ENCODE assay signal across 8 cellular contexts in the genomic region with DNA sequence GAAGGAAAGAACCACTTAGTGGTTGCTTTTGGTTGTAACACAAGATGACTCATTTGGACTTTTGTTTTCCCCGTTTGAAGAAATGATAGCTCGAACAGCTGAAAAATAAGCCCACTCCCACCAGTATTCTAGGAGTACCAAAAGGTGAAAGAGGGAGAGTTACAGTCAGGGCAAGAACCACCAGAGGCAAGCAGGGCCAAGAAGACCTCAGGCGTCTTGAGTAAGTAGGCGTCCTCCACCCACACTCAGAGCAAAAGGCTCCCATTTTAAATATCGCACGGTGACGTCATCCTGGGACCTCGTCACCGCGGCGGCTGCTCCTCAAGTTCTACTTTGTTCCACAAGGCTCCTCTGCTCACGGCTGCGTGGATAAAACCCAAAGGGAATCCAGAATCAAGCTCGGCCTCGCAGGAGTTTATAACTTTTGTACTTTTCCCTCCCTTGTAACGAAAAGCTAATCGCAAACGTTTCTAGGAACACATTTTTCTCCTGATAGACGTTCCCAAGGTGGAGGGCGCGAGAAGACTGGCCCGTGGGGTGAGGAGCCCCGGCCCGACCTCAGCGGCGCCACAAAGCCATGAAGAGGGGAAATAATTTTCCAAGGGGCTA. TPM values are rescaled to one million over a fixed set of nuclear protein-coding genes. Genes with fewer than 3 reads are reported as not detected.
DNase-seq lines count a peak whose midpoint lies in the region; ATAC-seq and TF ChIP-seq lines count a peak whose summit lies in the region.

No MANE protein-coding gene starts in this region.

- peak overlapping the region in 4 of 5 donors; percentile 45 to 90 (median 86) for H3K27ac ChIP-seq in adrenal gland
- H3K27ac ChIP-seq in prostate gland: peak overlapping the region; percentile 86 to 87

- DNase-seq in GM04504 (ENCODE audit: low read depth) (peak; percentile 64), HAP-1 (ENCODE audit: low spot score in 2 of 2) (peak; percentile 78 to 82), M059J (ENCODE audit: low read depth) (peak; percentile 92), T follicular helper cell (ENCODE audit: low read depth) (peak; percentile 77), adrenal gland (peak; percentile 77 to 94 (median 87)), left ventricle myocardium superior (peak; percentile 81), prostate gland (ENCODE audit: low spot score) (peak; percentile 81), ureter (ENCODE audit: low spot score) (peak; percentile 81)

- H3K9me3 ChIP-seq in HAP-1: no peaks in the 10 kb centered on the region
- H3K9me3 ChIP-seq in adrenal gland (replicated peaks in 1 of 3): no peaks in the 10 kb centered on the region
- no peaks in the 10 kb centered on the region for H3K9me3 ChIP-seq in prostate gland

- in situ Hi-C loops in HAP-1 (cut with MboI; ENCODE audit: low sequenced_read_pairs): no loop called here

- H3K4me3 ChIP-seq in HAP-1: peak overlapping the region; percentile 91
- peak overlapping the region; percentile 71 to 85 (median 80) for H3K4me3 ChIP-seq in adrenal gland
- H3K4me3 ChIP-seq in prostate gland: peak overlapping the region; percentile 70 to 80

- intact Hi-C loops in adrenal gland (cut with DNase I): no loop called here
- intact Hi-C loops in left ventricle myocardium superior (cut with micrococcal nuclease): no loop called here
- intact Hi-C loops in prostate gland (cut with DNase I): loop anchor here (5.0 kb wide), 1 partner anchor 206 kb away; a partner anchor contains a TSS

- peaks cover 28% of the 10 kb centered on the region for H3K36me3 ChIP-seq in HAP-1 (replicated peaks)
- no peaks in the 10 kb centered on the region for H3K36me3 ChIP-seq in adrenal gland (replicated peaks in 1 of 2)
- H3K36me3 ChIP-seq in prostate gland: no peaks in the 10 kb centered on the region

- no peaks in the 10 kb centered on the region for H3K27me3 ChIP-seq in HAP-1 (ENCODE audit: low read depth)
- no peaks in the 10 kb centered on the region for H3K27me3 ChIP-seq in adrenal gland
- H3K27me3 ChIP-seq in prostate gland (replicated peaks; ENCODE audit: insufficient read depth): no peaks in the 10 kb centered on the region

- H3K4me1 ChIP-seq in HAP-1 (peaks cover 8% of the 10 kb centered on the region), adrenal gland (replicated peaks in 1 of 2) (peaks cover 9 to 24% of the 10 kb centered on the region in 2 donors), prostate gland (replicated peaks) (no peaks in the 10 kb centered on the region)

- ATAC-seq in left ventricle myocardium superior: peak; percentile 76

- 0 to 1% (median 0%) methylated on average over 26 of the region's 26 CpGs for WGBS in adrenal gland, 4 donors
- 0% methylated on average over 26 of the region's 26 CpGs for WGBS in prostate gland

- peak in 1 of 2 donors; percentile 65 for TF ChIP-seq POLR2A in adrenal gland (IDR thresholded peaks at IDR 0.05)
- peak; percentile 80 for TF ChIP-seq POLR2A in prostate gland (IDR thresholded peaks at IDR 0.05)

- TF ChIP-seq CTCF in adrenal gland (IDR thresholded peaks at IDR 0.05) (peak in 2 of 6 experiments; percentile 4 to 27), prostate gland (IDR thresholded peaks at IDR 0.05) (no peak)

RNA-seq across cellular contexts. Expression of a gene that starts 1.2 kb away (rescaled TPM):
- total RNA-seq in M059J (2014; rRNA removed; shearing (Covaris generic)): 99.2 and 135 TPM in 2 replicates
- total RNA-seq in adrenal gland: 10 to 100 TPM; 23.8 to 50.1 (median 40.4) TPM
- 10 to 100 TPM; 31.3 to 34.8 (median 32.3) TPM for polyA plus RNA-seq in adrenal gland
- total RNA-seq in left ventricle myocardium superior: 5.5 TPM
- total RNA-seq in prostate gland: 100 to 1,000 TPM in 1 of 2 donors, 10 to 100 TPM in 1; 35.4 to 144 TPM
- 29.7 TPM for total RNA-seq in ureter

Comparison
In these comparisons a context has a peak if more than half of its experiments do, and no peak if none do; other contexts are left out.
1. Peak in every context shown above with its lines: DNase-seq, ATAC-seq, H3K4me3 ChIP-seq and H3K27ac ChIP-seq.